7 cellular contexts compared by ENCODE assay signal in genomic region chr19:18401580-18402112, GRCh38. TPM values are rescaled to one million over a fixed set of nuclear protein-coding genes. Genes with fewer than 3 reads are reported as not detected.
DNase-seq lines count a peak whose midpoint lies in the region; ATAC-seq and TF ChIP-seq lines count a peak whose summit lies in the region.

No MANE protein-coding gene starts in this region.

- CTCF ChIA-PET in CD4-positive, alpha-beta T cell (lab: Charles Lee): interaction anchor here (1.1 kb wide), 1 partner anchor 13 kb away, joined by 5 read pairs; no protein-coding TSS in a partner anchor

- no peaks in the 10 kb centered on the region for H3K36me3 Mint-ChIP-seq in CD4-positive, alpha-beta T cell (ENCODE audit: low read depth)

- peak; percentile 100 for DNase-seq in MV-4-11 (lab: John Stamatoyannopoulos, UW)
- DNase-seq in astrocyte of the cerebellum (ENCODE audit: low read depth): no peak
- DNase-seq in left colon: peak; percentile 85 to 91
- DNase-seq in NCI-H526 treated with DMSO at 0.1 percent for 48 hours (lab: John Stamatoyannopoulos, UW): no peak
- DNase-seq in CD4-positive, alpha-beta T cell: no peak

- peaks cover 17% of the 10 kb centered on the region for H3K27me3 ChIP-seq in CD4-positive, alpha-beta T cell (ENCODE audit: control insufficient read depth, insufficient read depth, low read length)

- H3K4me3 Mint-ChIP-seq in CD4-positive, alpha-beta T cell: no peak overlapping the region

- H3K4me1 Mint-ChIP-seq in CD4-positive, alpha-beta T cell (ENCODE audit: low read depth): no peaks in the 10 kb centered on the region

- H3K27ac Mint-ChIP-seq in CD4-positive, alpha-beta T cell: no peak overlapping the region

- ATAC-seq in left colon (peak; percentile 96), HG03460 (IDR thresholded peaks at IDR 0.05; ENCODE audit: unreplicated experiment) (no peak)
- no peak for ATAC-seq in CD4-positive, alpha-beta T cell (ENCODE audit: poor library complexity)

- H3K9me3 Mint-ChIP-seq in CD4-positive, alpha-beta T cell: no peaks in the 10 kb centered on the region

- H3K4me3 ChIP-seq in astrocyte of the cerebellum (ENCODE audit: low read depth, low read length): no peak overlapping the region

- H3K27me3 Mint-ChIP-seq in CD4-positive, alpha-beta T cell: peaks cover 21% of the 10 kb centered on the region

- intact Hi-C loops in left colon (cut with DNase I, micrococcal nuclease): no loop called here
- intact Hi-C loops in CD4-positive, alpha-beta T cell (cut with DNase I, micrococcal nuclease): no loop called here

- in situ Hi-C loops in astrocyte of the cerebellum (cut with HindIII; ENCODE audit: low sequenced_read_pairs): no loop called here

- no peaks in the 10 kb centered on the region for H3K9me3 ChIP-seq in CD4-positive, alpha-beta T cell (ENCODE audit: control insufficient read depth, low read length)

- no peak overlapping the region for H3K27ac ChIP-seq in CD4-positive, alpha-beta T cell (ENCODE audit: low read depth, low read length)

- peak; percentile 66 for TF ChIP-seq CTCF in GM12872 (IDR thresholded peaks at IDR 0.05; ENCODE audit: insufficient read depth, low read depth, low read length)
- peak; percentile 52 for TF ChIP-seq CTCF in astrocyte of the cerebellum (IDR thresholded peaks at IDR 0.05; ENCODE audit: low read depth, low read length, missing control alignments)
- no peak for TF ChIP-seq CTCF in CD4-positive, alpha-beta T cell (IDR thresholded peaks at IDR 0.05)

- POLR2A ChIA-PET in CD4-positive, alpha-beta T cell (lab: Charles Lee): no interaction called here

RNA-seq across cellular contexts. Expression of gene LRRC25, which starts 4.2 kb away (rescaled TPM):
- total RNA-seq in left colon: 1 to 10 TPM in 1 of 2 donors, under 1 TPM in 1; 0.79 to 5.1 TPM
- under 1 TPM; 0.82 to 0.92 TPM for total RNA-seq in CD4-positive, alpha-beta T cell

RNA-seq across cellular contexts. Expression of gene GDF15, which starts 15.7 kb away (rescaled TPM):
- 10 to 100 TPM; 32.2 to 87.6 TPM for total RNA-seq in left colon
- total RNA-seq in CD4-positive, alpha-beta T cell: not detected

RNA-seq across cellular contexts. Expression of gene SSBP4, which starts 17.6 kb away (rescaled TPM):
- total RNA-seq in left colon: 10 to 100 TPM; 37.4 to 50.7 TPM
- total RNA-seq in CD4-positive, alpha-beta T cell: 10 to 100 TPM; 44.0 to 50.9 TPM

RNA-seq across cellular contexts. Expression of gene ISYNA1, which starts 36.3 kb away (rescaled TPM):
- total RNA-seq in left colon: 10 to 100 TPM; 14.1 to 15.1 TPM
- total RNA-seq in CD4-positive, alpha-beta T cell: 10 to 100 TPM; 34.1 to 41.3 TPM

Comparison
In these comparisons a context has a peak if more than half of its experiments do, and no peak if none do; other contexts are left out.
1. DNase-seq: peak in MV-4-11 (single experiment) and left colon (2 of 2); none in astrocyte of the cerebellum (single experiment), NCI-H526 treated with DMSO at 0.1 percent for 48 hours (single experiment) and CD4-positive, alpha-beta T cell (0 of 10).
2. RNA of gene GDF15, which starts 15.7 kb away (total RNA-seq): 32.2 to 87.6 TPM in left colon; not detected in CD4-positive, alpha-beta T cell; every median in the first group is over 10 times any median in the second.